33 cellular contexts compared by ENCODE assay signal in genomic region chr20:15523431-15523830, GRCh38.
"Had no signal": no experiment of that assay in that cellular context is flagged by ENCODE, and none has a peak within 500 bp of the region (broad histone marks: within the 10 kb centered on the region; RNA-seq: fewer than 3 reads in every experiment).

No MANE protein-coding gene starts in this region.

- H3K9me3 Mint-ChIP-seq: activated B cell treated with CpG ODN at 0.5 μM for 24 hours, endodermal cell had no signal

- H3K27me3 Mint-ChIP-seq: activated B cell treated with CpG ODN at 0.5 μM for 24 hours; activated CD8-positive, alpha-beta T cell treated with anti-CD3 and anti-CD28 coated beads for 36 hours; activated naive CD4-positive, alpha-beta T cell treated with anti-CD3 and anti-CD28 coated beads, Interleukin-2, amount 50 U/mL, for 24 hours; activated naive CD8-positive, alpha-beta T cell treated with anti-CD3 and anti-CD28 coated beads for 36 hours; activated naive CD8-positive, alpha-beta T cell treated with anti-CD3 and anti-CD28 coated beads, Interleukin-2, amount 50 U/mL, for 24 hours; activated T-helper 17 cell treated with anti-CD3 and anti-CD28 coated beads, Interleukin-2, amount 50 U/mL, for 72 hours; T-helper 17 cell had no signal

- H3K4me3 Mint-ChIP-seq: activated B cell treated with CpG ODN at 0.5 μM for 24 hours; activated CD8-positive, alpha-beta T cell treated with anti-CD3 and anti-CD28 coated beads for 36 hours; activated naive CD4-positive, alpha-beta T cell treated with anti-CD3 and anti-CD28 coated beads for 36 hours; activated naive CD4-positive, alpha-beta T cell treated with anti-CD3 and anti-CD28 coated beads, Interleukin-2, amount 50 U/mL, for 24 hours; activated naive CD8-positive, alpha-beta T cell treated with anti-CD3 and anti-CD28 coated beads for 36 hours; activated naive CD8-positive, alpha-beta T cell treated with anti-CD3 and anti-CD28 coated beads, Interleukin-2, amount 50 U/mL, for 24 hours; activated T-cell treated with anti-CD3 and anti-CD28 coated beads, Interleukin-2, amount 50 U/mL, for 4 hours; activated T-helper 17 cell treated with anti-CD3 and anti-CD28 coated beads, Interleukin-2, amount 50 U/mL, for 72 hours; brain; endodermal cell; T-helper 17 cell; T-helper 2 cell treated with Interferon-gamma antibody and Interleukin-4, amounts not matched to agents 5 μg/mL and 100 μg/mL, for 36 hours had no signal

- H3K4me3 ChIP-seq: adrenal gland, breast epithelium, cardiac muscle cell, colonic mucosa had no signal

- H3K27ac ChIP-seq: adrenal gland, breast epithelium, cardiac muscle cell, colonic mucosa, WERI-Rb-1 had no signal

- H3K27me3 ChIP-seq: adrenal gland, breast epithelium, cardiac muscle cell, colonic mucosa had no signal

- H3K27ac Mint-ChIP-seq: activated B cell treated with CpG ODN at 0.5 μM for 24 hours; activated CD8-positive, alpha-beta T cell treated with anti-CD3 and anti-CD28 coated beads for 36 hours; activated naive CD4-positive, alpha-beta T cell treated with anti-CD3 and anti-CD28 coated beads for 36 hours; activated naive CD4-positive, alpha-beta T cell treated with anti-CD3 and anti-CD28 coated beads, Interleukin-2, amount 50 U/mL, for 24 hours; activated naive CD8-positive, alpha-beta T cell treated with anti-CD3 and anti-CD28 coated beads for 36 hours; activated naive CD8-positive, alpha-beta T cell treated with anti-CD3 and anti-CD28 coated beads, Interleukin-2, amount 50 U/mL, for 24 hours; activated T-helper 17 cell treated with anti-CD3 and anti-CD28 coated beads, Interleukin-2, amount 50 U/mL, for 72 hours; brain; endodermal cell; T-helper 17 cell; T-helper 2 cell treated with Interferon-gamma antibody and Interleukin-4, amounts not matched to agents 5 μg/mL and 100 μg/mL, for 36 hours had no signal

- H3K4me1 ChIP-seq: adrenal gland, breast epithelium, colonic mucosa had no signal

- H3K36me3 Mint-ChIP-seq: activated naive CD4-positive, alpha-beta T cell treated with anti-CD3 and anti-CD28 coated beads, Interleukin-2, amount 50 U/mL, for 24 hours; activated naive CD8-positive, alpha-beta T cell treated with anti-CD3 and anti-CD28 coated beads for 36 hours; brain had no signal

- ATAC-seq: activated CD4-positive, CD25-positive, alpha-beta regulatory T cell treated with anti-CD3 and anti-CD28 coated beads, Interleukin-2, amount 50 U/mL, for 24 hours; activated CD8-positive, alpha-beta T cell treated with anti-CD3 and anti-CD28 coated beads for 36 hours; activated naive CD8-positive, alpha-beta T cell treated with anti-CD3 and anti-CD28 coated beads, Interleukin-2, amount 50 U/mL, for 24 hours; activated T-cell treated with anti-CD3 and anti-CD28 coated beads, Interleukin-2, amount 50 U/mL, for 4 hours; activated T-helper 17 cell treated with anti-CD3 and anti-CD28 coated beads, Interleukin-2, amount 50 U/mL, for 72 hours; esophagus mucosa; T-helper 17 cell had no signal

- H3K4me1 Mint-ChIP-seq: activated B cell treated with CpG ODN at 0.5 μM for 24 hours; activated naive CD4-positive, alpha-beta T cell treated with anti-CD3 and anti-CD28 coated beads, Interleukin-2, amount 50 U/mL, for 24 hours; activated naive CD8-positive, alpha-beta T cell treated with anti-CD3 and anti-CD28 coated beads for 36 hours; activated naive CD8-positive, alpha-beta T cell treated with anti-CD3 and anti-CD28 coated beads, Interleukin-2, amount 50 U/mL, for 24 hours; activated T-helper 17 cell treated with anti-CD3 and anti-CD28 coated beads, Interleukin-2, amount 50 U/mL, for 72 hours; endodermal cell; T-helper 17 cell had no signal

- FAIRE-seq: frontal cortex had no signal

- H3K36me3 ChIP-seq: adrenal gland, breast epithelium, cardiac muscle cell, colonic mucosa, WERI-Rb-1 had no signal

- DNase-seq: activated B cell treated with CpG ODN at 0.5 μM for 24 hours; activated CD4-positive, alpha-beta T cell treated with anti-CD3 and anti-CD28 coated beads for 48 hours; activated CD4-positive, alpha-beta T cell treated with anti-CD3 and anti-CD28 coated beads, Interleukin-2, amount 50 U/mL, for 1 hour; activated CD4-positive, alpha-beta T cell treated with anti-CD3 and anti-CD28 coated beads, Interleukin-2, amount 50 U/mL, for 48 hours; activated CD8-positive, alpha-beta memory T cell treated with anti-CD3 and anti-CD28 coated beads for 24 hours; activated CD8-positive, alpha-beta T cell treated with anti-CD3 and anti-CD28 coated beads for 36 hours; activated effector memory CD4-positive, alpha-beta T cell treated with anti-CD3 and anti-CD28 coated beads, Interleukin-2, amount 50 U/mL, for 16 hours; activated naive CD4-positive, alpha-beta T cell treated with anti-CD3 and anti-CD28 coated beads for 36 hours; activated naive CD8-positive, alpha-beta T cell treated with anti-CD3 and anti-CD28 coated beads for 36 hours; activated naive CD8-positive, alpha-beta T cell treated with anti-CD3 and anti-CD28 coated beads, Interleukin-2, amount 50 U/mL, for 24 hours; activated T-cell treated with anti-CD3 and anti-CD28 coated beads, Interleukin-2, amount 50 U/mL, for 4 hours; adrenal gland; amygdala; aorta; central memory CD4-positive, alpha-beta T cell; cerebellar nuclear complex; colonic mucosa; effector memory CD4-positive, alpha-beta T cell; endodermal cell; foreskin fibroblast; head of caudate nucleus; T-helper 17 cell; T1000; WERI-Rb-1 had no signal
